ENCODE assay signal across 20 cellular contexts in genomic region chr16:82459580-82460256, GRCh38.
"Had no signal": no experiment of that assay in that cellular context is flagged by ENCODE, and none has a peak within 500 bp of the region (broad histone marks: within the 10 kb centered on the region; RNA-seq: fewer than 3 reads in every experiment).

No MANE protein-coding gene starts in this region.

- H3K36me3 Mint-ChIP-seq: immature natural killer cell, natural killer cell had no signal

- ATAC-seq: left ventricle myocardium superior; lower lobe of right lung; pancreas; right lobe of liver; stimulated activated naive CD8-positive, alpha-beta T cell treated with anti-CD3 and anti-CD28 coated beads, Interleukin-15, amount 100 ng/mL, for 72 hours; upper lobe of right lung had no signal

- H3K27ac Mint-ChIP-seq: natural killer cell had no signal

- H3K4me1 Mint-ChIP-seq: stimulated activated naive CD8-positive, alpha-beta T cell treated with anti-CD3 and anti-CD28 coated beads, Interleukin-15, amount 100 ng/mL, for 72 hours had no signal

- H3K4me3 Mint-ChIP-seq: natural killer cell; stimulated activated naive CD8-positive, alpha-beta T cell treated with anti-CD3 and anti-CD28 coated beads, Interleukin-15, amount 100 ng/mL, for 72 hours had no signal

- DNase-seq: dorsolateral prefrontal cortex; effector CD4-positive, alpha-beta T cell; esophagus squamous epithelium; foreskin melanocyte; hypothalamus; immature natural killer cell; left ventricle myocardium superior; lower lobe of right lung; natural killer cell; pancreas; right lobe of liver; stimulated activated CD4-positive, alpha-beta T cell treated with anti-CD3 and anti-CD28 coated beads, Interleukin-12 subunit alpha, Interleukin-12 subunit beta, amount 100 ng/mL, for 4 hours; stimulated activated CD4-positive, alpha-beta T cell treated with anti-CD3 and anti-CD28 coated beads, Interleukin-1b, Interleukin-23, amount 100 ng/mL, for 48 hours; stimulated activated CD4-positive, alpha-beta T cell treated with anti-CD3 and anti-CD28 coated beads, Interleukin-4, amount 100 ng/mL, for 1 hour; stimulated activated CD8-positive, alpha-beta memory T cell treated with anti-CD3 and anti-CD28 coated beads, Interleukin-4, amount 100 ng/mL, for 48 hours; stimulated activated naive CD4-positive, alpha-beta T cell; stimulated activated naive CD8-positive, alpha-beta T cell treated with anti-CD3 and anti-CD28 coated beads, Interleukin-15, amount 100 ng/mL, for 72 hours; transverse colon; upper lobe of right lung; uterus had no signal

- H3K9me3 Mint-ChIP-seq: immature natural killer cell; natural killer cell; stimulated activated naive CD8-positive, alpha-beta T cell treated with anti-CD3 and anti-CD28 coated beads, Interleukin-15, amount 100 ng/mL, for 72 hours had no signal
